In the genomic region with DNA sequence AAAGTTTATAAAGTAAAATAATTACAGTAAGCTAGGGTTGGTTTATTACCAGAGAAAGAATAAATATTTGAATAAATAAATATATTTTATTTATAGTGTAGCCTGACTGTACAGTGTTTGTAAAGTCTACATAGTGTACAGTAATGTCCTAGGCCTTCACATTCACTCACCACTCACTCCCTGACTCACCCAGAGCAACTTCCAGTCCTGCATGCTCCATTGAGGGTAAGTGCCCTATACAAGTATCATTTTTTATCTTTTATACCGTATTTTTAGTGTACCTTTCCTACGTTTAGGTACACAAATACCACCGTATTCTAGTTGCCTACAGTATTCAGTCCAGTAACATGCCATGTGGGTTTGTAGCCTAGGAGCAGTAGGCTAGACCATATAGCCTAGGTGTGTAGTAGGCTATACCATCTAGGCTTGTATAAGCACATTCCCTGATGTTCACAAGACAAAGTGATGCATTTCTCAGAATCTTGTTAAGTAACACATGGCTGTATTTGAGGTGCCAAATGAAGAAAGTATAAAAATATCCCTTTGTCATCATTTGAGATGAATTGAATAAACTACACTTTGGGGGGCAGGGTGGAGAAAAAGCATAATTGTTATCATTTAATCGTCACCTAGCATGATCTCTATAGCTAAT, we compare ENCODE assay signal across 8 cellular contexts. TPM values are rescaled to one million over a fixed set of nuclear protein-coding genes. Genes with fewer than 3 reads are reported as not detected.
DNase-seq lines count a peak whose midpoint lies in the region; ATAC-seq and TF ChIP-seq lines count a peak whose summit lies in the region.

No MANE protein-coding gene starts in this region.

- TF ChIP-seq CTCF in IMR-90 (conservative IDR thresholded peaks at IDR 0.05; ENCODE audit: low read depth, low read length), result no peak

- H4K5ac ChIP-seq in IMR-90 (ENCODE audit: low read depth, low read length), result peak overlapping the region; percentile 54; the same call in 1 of the 2 replicates

- H2BK20ac ChIP-seq in IMR-90 (ENCODE audit: low read depth, low read length), result peak overlapping the region; percentile 67

- DNase-seq in IMR-90 (peak; percentile 62), naive B cell (no peak), glomerular visceral epithelial cell (ENCODE audit: extremely low spot score) (no peak), NCI-H1694 (lab: John Stamatoyannopoulos, UW) (no peak), SW 1271 (lab: John Stamatoyannopoulos, UW) (no peak)
- no peak for DNase-seq in central memory CD8-positive, alpha-beta T cell (ENCODE audit: low spot score in 2 of 2)

- CTCF ChIA-PET in IMR-90 (lab: Yijun Ruan, JAX), result interaction anchor here (0.9 to 1.7 kb wide), 5 partner anchors 83 to 330 kb away, joined by 3 to 7 read pairs (median 4); no protein-coding TSS in a partner anchor

- no peak for TF ChIP-seq RAD21 in IMR-90 (IDR thresholded peaks at IDR 0.05; ENCODE audit: low read length)

- no peaks in the 10 kb centered on the region for H3K9me3 Mint-ChIP-seq in central memory CD8-positive, alpha-beta T cell
- no peaks in the 10 kb centered on the region for H3K9me3 Mint-ChIP-seq in naive B cell

- H3K18ac ChIP-seq in IMR-90 (ENCODE audit: low read depth, low read length), result peak overlapping the region; percentile 66; the same call in 1 of the 2 replicates

- POLR2A ChIA-PET in IMR-90 (lab: Charles Lee; ENCODE audit: unreplicated experiment), result interaction anchor here (0.5 kb wide), 1 partner anchor 251 kb away, joined by 11 read pairs; no protein-coding TSS in a partner anchor

- peak overlapping the region; percentile 84 for H2BK120ac ChIP-seq in IMR-90 (ENCODE audit: low read depth, low read length)

- 0 out of 2 replicates have a peak overlapping the region, but pooled peaks have one; percentile 30 for H3K56ac ChIP-seq in IMR-90 (ENCODE audit: extremely low read depth, insufficient read depth, low read length)

- H3K14ac ChIP-seq in IMR-90 (replicated peaks; ENCODE audit: low read depth, low read length), result peak overlapping the region; percentile 10

- no peaks in the 10 kb centered on the region for H3K4me1 Mint-ChIP-seq in central memory CD8-positive, alpha-beta T cell
- H3K4me1 Mint-ChIP-seq in naive B cell, result peaks cover 0 to 10% (median 8%) of the 10 kb centered on the region in 3 donors

- H3K9me3 ChIP-seq in BLaER1, result no peaks in the 10 kb centered on the region
- H3K9me3 ChIP-seq in IMR-90 (ENCODE audit: control insufficient read depth, insufficient read depth, low read length), result no peaks in the 10 kb centered on the region

- H2AK5ac ChIP-seq in IMR-90 (ENCODE audit: low read depth, low read length), result peak overlapping the region; percentile 79; the same call in 1 of the 2 replicates

- peak overlapping the region; percentile 96 for H2BK5ac ChIP-seq in IMR-90 (ENCODE audit: low read depth, low read length, poor library complexity, severe bottlenecking)

- H3K4me3 Mint-ChIP-seq in central memory CD8-positive, alpha-beta T cell, result peak overlapping the region; percentile 68
- peak overlapping the region; percentile 65 to 92 (median 84) for H3K4me3 Mint-ChIP-seq in naive B cell

- intact Hi-C loops in IMR-90 (cut with micrococcal nuclease), result loop anchor here (1.0 to 5.0 kb wide), 4 partner anchors 84 to 738 kb away; no protein-coding TSS in a partner anchor

- no peak overlapping the region for H2AK9ac ChIP-seq in IMR-90 (replicated peaks; ENCODE audit: low read depth, low read length, poor library complexity)

- WGBS in IMR-90 (ENCODE audit: extremely low coverage in 2 of 2, insufficient read length in 1 of 2), 2 experiments, result no CpG with 5 or more reads among the region's 4 CpGs

- peak overlapping the region; percentile 65 for H3K4me2 ChIP-seq in BLaER1
- H3K4me2 ChIP-seq in IMR-90 (ENCODE audit: low read depth, low read length), result peak overlapping the region; percentile 39

- peak overlapping the region in 1 of 2 experiments; percentile 93; a peak in 2 of 4 replicates for H4K8ac ChIP-seq in IMR-90 (ENCODE audit: low read depth in 2 of 2, low read length in 2 of 2)

- H3K79me1 ChIP-seq in IMR-90 (ENCODE audit: low read depth in 1 of 2, low read length in 2 of 2), result no peaks in the 10 kb centered on the region

- peaks cover 34% of the 10 kb centered on the region for H3K27me3 Mint-ChIP-seq in central memory CD8-positive, alpha-beta T cell
- peaks cover 0 to 5% (median 0%) of the 10 kb centered on the region in 3 donors for H3K27me3 Mint-ChIP-seq in naive B cell

- H3K9ac ChIP-seq in BLaER1 (no peak overlapping the region), IMR-90 (ENCODE audit: low read depth, low read length) (no peak overlapping the region; the same call in 1 of the 2 replicates)

- H3K36me3 ChIP-seq in BLaER1 (no peaks in the 10 kb centered on the region), IMR-90 (ENCODE audit: control insufficient read depth, insufficient read depth, low read length) (no peaks in the 10 kb centered on the region)

- H2BK15ac ChIP-seq in IMR-90 (ENCODE audit: low read depth, low read length), result peak overlapping the region; percentile 81; the same call in 1 of the 3 replicates

- H3K36me3 Mint-ChIP-seq in central memory CD8-positive, alpha-beta T cell (ENCODE audit: insufficient read depth), result no peaks in the 10 kb centered on the region
- no peaks in the 10 kb centered on the region for H3K36me3 Mint-ChIP-seq in naive B cell

- in situ Hi-C loops in IMR-90 (cut with MboI; ENCODE audit: low sequenced_read_pairs), result loop anchor here (25.0 kb wide), 1 partner anchor 723 kb away; no protein-coding TSS in a partner anchor

- no peak overlapping the region for H3K27ac ChIP-seq in BLaER1
- H3K27ac ChIP-seq in IMR-90 (ENCODE audit: insufficient read depth, low read length), result no peak overlapping the region

- no TSS peak for BruUV-seq in IMR-90 (replicated peaks; lab: Mats Ljungman, UMichigan)

- peak; percentile 54 for ATAC-seq in IMR-90 (ENCODE audit: low read depth)
- no peak for ATAC-seq in central memory CD8-positive, alpha-beta T cell (replicated peaks; ENCODE audit: extremely low read depth, poor library complexity, severe bottlenecking)
- ATAC-seq in naive B cell (ENCODE audit: low read depth in 2 of 2), result no peak
- ATAC-seq in GM19467 (IDR thresholded peaks at IDR 0.05; ENCODE audit: unreplicated experiment), result no peak

- 0 out of 2 replicates have a peak overlapping the region, but pooled peaks have one; percentile 45 for H3K4me3 ChIP-seq in BLaER1
- H3K4me3 ChIP-seq in IMR-90 (ENCODE audit: insufficient read depth, low read depth, low read length), result peak overlapping the region; percentile 72; the same call in 1 of the 2 replicates

- H3K4me1 ChIP-seq in BLaER1 (peaks cover 7% of the 10 kb centered on the region), IMR-90 (ENCODE audit: control insufficient read depth, insufficient read depth, low read length) (peaks cover 6% of the 10 kb centered on the region)

- H3K27ac Mint-ChIP-seq in central memory CD8-positive, alpha-beta T cell (ENCODE audit: low read depth), result peak overlapping the region; percentile 73
- H3K27ac Mint-ChIP-seq in naive B cell, result peak overlapping the region in 1 of 6 donors; percentile 9

- H3K23ac ChIP-seq in IMR-90 (ENCODE audit: low read depth, low read length), result peak overlapping the region; percentile 33; the same call in 1 of the 2 replicates

- dilution Hi-C loops in IMR-90 (cut with HindIII; ENCODE audit: low sequenced_read_pairs, unreplicated experiment), result no loop called here

- H3K9me1 ChIP-seq in IMR-90 (ENCODE audit: insufficient read depth, low read length), result peaks cover 2% of the 10 kb centered on the region; the same call in 1 of the 2 replicates

- peak overlapping the region; percentile 38; the same call in 1 of the 2 replicates for H3K4ac ChIP-seq in IMR-90 (ENCODE audit: low read depth, low read length)

- TF ChIP-seq POLR2A in IMR-90 (IDR thresholded peaks at IDR 0.05; ENCODE audit: low read depth, low read length), result no peak

- H3K27me3 ChIP-seq in BLaER1, result no peaks in the 10 kb centered on the region
- H3K27me3 ChIP-seq in IMR-90 (ENCODE audit: control insufficient read depth, insufficient read depth, low read length), result no peaks in the 10 kb centered on the region

- no peaks in the 10 kb centered on the region for H4K20me1 ChIP-seq in BLaER1
- no peaks in the 10 kb centered on the region for H4K20me1 ChIP-seq in IMR-90 (ENCODE audit: insufficient read depth, low read length)

- H2AFZ ChIP-seq in IMR-90 (replicated peaks; ENCODE audit: low read length, poor library complexity), result peak overlapping the region; percentile 84

- peak overlapping the region; percentile 30; the same call in 1 of the 2 replicates for H4K91ac ChIP-seq in IMR-90 (ENCODE audit: insufficient read depth, low read depth, low read length)

TF ChIP-seq in IMR-90, 13 proteins besides CTCF, POLR2A, EP300 and RAD21:
- TF ChIP-seq USF2 (IDR thresholded peaks at IDR 0.05; ENCODE audit: low read depth, low read length) (no peak), BHLHE40 (IDR thresholded peaks at IDR 0.05; ENCODE audit: low read depth, low read length) (no peak), FOS (IDR thresholded peaks at IDR 0.05; ENCODE audit: low read depth, low read length) (peak; percentile 74), RCOR1 (IDR thresholded peaks at IDR 0.05; ENCODE audit: insufficient replicate concordance, low read length) (no peak), MXI1 (IDR thresholded peaks at IDR 0.05; ENCODE audit: borderline replicate concordance, low read depth, low read length) (0 out of 2 replicates have a peak, but pooled peaks have one; percentile 10)

RNA-seq across cellular contexts. Expression of gene KLHL8, which starts 14.7 kb away (rescaled TPM):
- 9.5 and 18.6 TPM in 2 replicates for total RNA-seq in IMR-90 (2012; rRNA removed)
- polyA plus RNA-seq in IMR-90 (2012; rRNA removed) (2.3 and 3.1 TPM in 2 replicates), naive B cell (ENCODE audit: low read depth in 6 of 6) (10 to 100 TPM; 15.8 to 17.5 (median 16.3) TPM)
- 0.44 and 1.4 TPM in 2 replicates for polyA plus RNA-seq in IMR-90 (2012; cell fraction: cytosol; rRNA removed)
- polyA plus RNA-seq in IMR-90 (2012; cell fraction: nucleus; rRNA removed; ENCODE audit: low replicate concordance), result 0.53 and 1.6 TPM in 2 replicates
